In the genomic region with DNA sequence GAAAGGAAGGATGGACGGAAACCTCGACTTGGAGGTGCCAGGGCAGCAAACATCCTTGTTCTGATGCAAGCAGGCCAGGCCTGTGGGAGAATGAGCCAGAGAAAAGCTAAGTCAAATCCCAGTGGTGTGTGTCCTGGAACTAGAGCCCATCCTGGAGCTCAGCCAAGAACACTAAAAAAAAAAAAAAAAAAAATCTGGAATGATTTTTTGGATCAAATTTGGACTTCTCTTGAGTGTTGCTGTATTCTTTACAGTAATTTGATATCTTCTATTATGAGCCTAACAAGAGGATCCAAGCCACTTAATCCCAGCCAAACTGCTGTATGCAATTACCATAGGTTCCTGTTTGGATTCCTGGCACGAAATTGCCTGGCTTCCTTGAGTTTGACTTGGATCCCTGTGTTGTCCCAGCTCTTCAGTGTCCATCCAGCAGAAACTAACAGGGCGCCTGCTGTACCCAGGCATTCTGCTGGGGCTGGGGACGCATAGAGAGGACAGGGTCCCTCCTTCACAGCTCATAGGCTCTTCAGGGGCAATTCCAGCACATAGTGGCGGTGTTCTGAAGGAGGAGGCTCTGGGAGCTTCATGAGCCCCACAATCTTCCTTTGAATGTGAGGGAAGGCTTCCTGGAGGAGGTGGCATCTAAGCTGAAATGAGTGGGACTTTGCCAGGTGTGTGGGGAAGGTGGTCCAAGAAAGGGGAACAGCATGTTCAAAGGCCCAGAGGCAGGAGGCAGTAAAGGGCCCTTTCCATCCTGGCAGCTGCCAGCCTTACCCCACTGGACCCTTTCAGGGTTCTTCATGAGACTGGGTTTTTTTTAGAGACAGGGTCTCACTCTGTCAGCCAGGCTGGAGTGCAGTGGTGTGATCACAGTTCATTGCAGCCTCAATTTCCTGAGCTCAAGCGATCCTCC, we compare ENCODE assay signal across 7 cellular contexts. TPM values are rescaled to one million over a fixed set of nuclear protein-coding genes. Genes with fewer than 3 reads are reported as not detected.
A peak's percentile ranks its signal among the peaks of the same experiment; 100 is the strongest.
DNase-seq lines count a peak whose midpoint lies in the region; ATAC-seq and TF ChIP-seq lines count a peak whose summit lies in the region.
"Had no signal": no experiment of that assay in that cellular context is flagged by ENCODE, and none has a peak within 500 bp of the region (broad histone marks: within the 10 kb centered on the region; RNA-seq: fewer than 3 reads in every experiment).

No MANE protein-coding gene starts in this region.

- no peaks in the 10 kb centered on the region for H3K36me3 Mint-ChIP-seq in activated naive CD8-positive, alpha-beta T cell treated with anti-CD3 and anti-CD28 coated beads, Interleukin-2, amount 50 U/mL, for 24 hours (ENCODE audit: low read depth)
- H3K36me3 Mint-ChIP-seq in mesothelial cell of epicardium, result peaks cover 32% of the 10 kb centered on the region

- no peaks in the 10 kb centered on the region for H3K27me3 ChIP-seq in AG04450 (ENCODE audit: control insufficient read depth, insufficient read depth, low read length)

- H3K4me3 Mint-ChIP-seq in activated naive CD8-positive, alpha-beta T cell treated with anti-CD3 and anti-CD28 coated beads, Interleukin-2, amount 50 U/mL, for 24 hours, result no peak overlapping the region
- no peak overlapping the region for H3K4me3 Mint-ChIP-seq in mesothelial cell of epicardium

- H3K9me3 Mint-ChIP-seq in activated naive CD8-positive, alpha-beta T cell treated with anti-CD3 and anti-CD28 coated beads, Interleukin-2, amount 50 U/mL, for 24 hours, result no peaks in the 10 kb centered on the region
- no peaks in the 10 kb centered on the region for H3K9me3 Mint-ChIP-seq in mesothelial cell of epicardium

- no peaks in the 10 kb centered on the region for H3K4me1 Mint-ChIP-seq in activated naive CD8-positive, alpha-beta T cell treated with anti-CD3 and anti-CD28 coated beads, Interleukin-2, amount 50 U/mL, for 24 hours
- H3K4me1 Mint-ChIP-seq in mesothelial cell of epicardium, result no peaks in the 10 kb centered on the region

- H3K27me3 Mint-ChIP-seq in activated naive CD8-positive, alpha-beta T cell treated with anti-CD3 and anti-CD28 coated beads, Interleukin-2, amount 50 U/mL, for 24 hours, result no peaks in the 10 kb centered on the region
- no peaks in the 10 kb centered on the region for H3K27me3 Mint-ChIP-seq in mesothelial cell of epicardium (ENCODE audit: low read depth)

- no peaks in the 10 kb centered on the region for H3K9me3 ChIP-seq in AG04450 (ENCODE audit: control insufficient read depth, insufficient read depth, low read length)

- DNase-seq in AG04450 (ENCODE audit: low read depth, low spot score), result no peak
- peak; percentile 70 for DNase-seq in NCI-H2196 (lab: John Stamatoyannopoulos, UW; ENCODE audit: unreplicated experiment)
- DNase-seq in hepatic stellate cell (ENCODE audit: low spot score), result peak; percentile 53
- no peak for DNase-seq in activated naive CD8-positive, alpha-beta T cell treated with anti-CD3 and anti-CD28 coated beads, Interleukin-2, amount 50 U/mL, for 24 hours
- DNase-seq in mesothelial cell of epicardium (ENCODE audit: low spot score in 2 of 2, unreplicated experiment in 2 of 2), result no peak

- peak overlapping the region; percentile 31 for H3K27ac ChIP-seq in AG04450 (ENCODE audit: low read depth, low read length)

- CTCF ChIA-PET in AG04450 (lab: Charles Lee), result interaction anchor here (0.6 to 2.3 kb wide), 6 partner anchors 8 to 360 kb away, joined by 4 to 16 read pairs (median 4); no protein-coding TSS in a partner anchor

- POLR2A ChIA-PET in AG04450 (lab: Yijun Ruan, JAX), result interaction anchor here (0.6 to 0.7 kb wide), 4 partner anchors 16 to 48 kb away, joined by 3 to 6 read pairs (median 4); a partner anchor contains a TSS

- no peak for TF ChIP-seq CTCF in AG04450 (IDR thresholded peaks at IDR 0.05; ENCODE audit: low read depth, low read length)
- TF ChIP-seq CTCF in mesothelial cell of epicardium (IDR thresholded peaks at IDR 0.05; ENCODE audit: unreplicated experiment), result no peak

- H3K4me3 ChIP-seq in AG04450 (ENCODE audit: low read depth, low read length), result no peak overlapping the region

- no peak overlapping the region for H3K27ac Mint-ChIP-seq in activated naive CD8-positive, alpha-beta T cell treated with anti-CD3 and anti-CD28 coated beads, Interleukin-2, amount 50 U/mL, for 24 hours
- no peak overlapping the region for H3K27ac Mint-ChIP-seq in mesothelial cell of epicardium

- ATAC-seq in activated naive CD8-positive, alpha-beta T cell treated with anti-CD3 and anti-CD28 coated beads, Interleukin-2, amount 50 U/mL, for 24 hours, result no peak
- ATAC-seq in HG03175 (IDR thresholded peaks at IDR 0.05; ENCODE audit: unreplicated experiment), result no peak

RNA-seq across cellular contexts. Expression of a gene that starts 24.7 kb away (rescaled TPM):
- polyA plus RNA-seq in AG04450 (2011; rRNA removed), result 41.3 and 48.5 TPM in 2 replicates
- polyA minus RNA-seq in AG04450 (2011; rRNA and poly(A)+ RNA removed), result 26.6 and 29.5 TPM in 2 replicates
- 34.7 to 37.2 TPM (median 35.9 TPM) in 3 replicates for total RNA-seq in mesothelial cell of epicardium

RNA-seq across cellular contexts. Expression of a gene that starts 47.5 kb away (rescaled TPM):
- 16.8 and 17.1 TPM in 2 replicates for polyA plus RNA-seq in AG04450 (2011; rRNA removed)
- 22.7 and 26.1 TPM in 2 replicates for polyA minus RNA-seq in AG04450 (2011; rRNA and poly(A)+ RNA removed)
- 75.7 to 81.5 TPM (median 78.4 TPM) in 3 replicates for total RNA-seq in mesothelial cell of epicardium

RNA-seq across cellular contexts. Expression of a gene that starts 54.3 kb away (rescaled TPM):
- 0.05 TPM in 1 of 2 replicates, not detected in the other for polyA plus RNA-seq in AG04450 (2011; rRNA removed)
- not detected in 2 replicates for polyA minus RNA-seq in AG04450 (2011; rRNA and poly(A)+ RNA removed)
- total RNA-seq in mesothelial cell of epicardium, result 1.6 to 1.7 TPM (median 1.6 TPM) in 3 replicates
- total RNA-seq: Daoy had no signal

RNA-seq across cellular contexts. Expression of a gene that starts 57.0 kb away (rescaled TPM):
- polyA plus RNA-seq in AG04450 (2011; rRNA removed), result 361 and 527 TPM in 2 replicates
- 113 and 139 TPM in 2 replicates for polyA minus RNA-seq in AG04450 (2011; rRNA and poly(A)+ RNA removed)
- total RNA-seq in mesothelial cell of epicardium, result 241 to 259 TPM (median 251 TPM) in 3 replicates

Comparison
In these comparisons a context has a peak if more than half of its experiments do, and no peak if none do; other contexts are left out.
1. DNase-seq: peak in NCI-H2196 (single experiment) and hepatic stellate cell (single experiment); none in AG04450 (single experiment), activated naive CD8-positive, alpha-beta T cell treated with anti-CD3 and anti-CD28 coated beads, Interleukin-2, amount 50 U/mL, for 24 hours (single experiment) and mesothelial cell of epicardium (0 of 2).